Comparison of ENCODE assay signal across 8 cellular contexts in the genomic region with DNA sequence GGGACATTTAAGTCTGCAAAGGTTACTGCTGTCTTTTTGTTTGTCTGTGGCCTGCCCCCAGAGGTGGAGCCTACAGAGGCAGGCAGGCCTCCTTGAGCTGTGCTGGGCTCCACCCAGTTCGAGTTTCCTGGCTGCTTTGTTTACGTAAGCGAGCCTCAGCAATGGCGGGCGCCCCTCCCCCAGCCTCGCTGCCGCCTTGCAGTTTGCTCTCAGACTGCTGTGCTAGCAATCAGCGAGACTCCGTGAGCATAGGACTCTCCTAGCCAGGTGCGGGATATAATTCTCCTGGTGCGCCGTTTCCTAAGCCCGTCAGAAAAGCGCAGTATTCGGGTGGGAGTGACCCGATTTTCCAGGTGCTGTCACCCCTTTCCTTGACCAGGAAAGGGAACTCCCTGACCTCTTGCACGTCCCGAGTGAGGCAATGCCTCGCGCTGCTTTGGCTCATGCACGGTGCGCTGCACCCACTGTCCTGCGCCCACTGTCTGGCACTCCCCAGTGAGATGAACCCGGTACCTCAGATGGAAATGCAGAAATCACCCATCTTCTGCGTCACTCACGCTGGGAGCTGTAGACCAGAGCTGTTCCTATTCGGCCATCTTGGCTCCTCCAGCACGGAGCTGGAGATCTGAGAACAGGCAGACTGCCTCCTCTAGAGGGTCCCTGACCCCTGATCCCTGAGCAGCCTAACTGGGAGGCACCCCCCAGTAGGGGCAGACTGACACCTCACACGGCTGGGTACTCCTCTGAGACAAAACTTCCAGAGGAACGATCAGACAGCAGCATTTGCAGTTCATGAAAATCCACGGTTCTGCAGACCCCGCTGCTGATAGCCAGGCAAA.
DNase-seq lines count a peak whose midpoint lies in the region; ATAC-seq and TF ChIP-seq lines count a peak whose summit lies in the region.
"Not testable (repeated sequence)": the region's sequence is repeated elsewhere in the genome, so short reads cannot be mapped to it uniquely, and the experiment has no call there.

No MANE protein-coding gene starts in this region.

- DNase-seq in CMK (ENCODE audit: low read depth), result peak; percentile 45
- peak; percentile 91 for DNase-seq in NCI-H748 (lab: John Stamatoyannopoulos, UW; ENCODE audit: unreplicated experiment)
- peak; percentile 16 for DNase-seq in SW480 (ENCODE audit: low spot score)
- DNase-seq in effector memory CD8-positive, alpha-beta T cell, result peak in 2 of 3 experiments; percentile 1 to 4
- not testable (repeated sequence) for DNase-seq in mesothelial cell of epicardium (ENCODE audit: low spot score in 2 of 2, unreplicated experiment in 2 of 2)
- peak; percentile 70 for DNase-seq in spleen

- H3K36me3 Mint-ChIP-seq in effector memory CD8-positive, alpha-beta T cell (ENCODE audit: insufficient read depth); mesothelial cell of epicardium: not testable (repeated sequence)

- not testable (repeated sequence) for TF ChIP-seq POLR2A in spleen (IDR thresholded peaks at IDR 0.05)

- not testable (repeated sequence) for H3K4me1 ChIP-seq in HUES6 (ENCODE audit: control insufficient read depth, insufficient read depth, low read length); spleen

- not testable (repeated sequence) for TF ChIP-seq CTCF in mesothelial cell of epicardium (IDR thresholded peaks at IDR 0.05; ENCODE audit: unreplicated experiment); spleen (IDR thresholded peaks at IDR 0.05 in 8 of 11, conservative IDR thresholded peaks at IDR 0.05 in 3 of 11)

- H3K9me3 Mint-ChIP-seq in effector memory CD8-positive, alpha-beta T cell, result peaks cover 7 to 10% of the 10 kb centered on the region in 2 donors
- peaks cover 48% of the 10 kb centered on the region for H3K9me3 Mint-ChIP-seq in mesothelial cell of epicardium

- H3K27ac Mint-ChIP-seq in effector memory CD8-positive, alpha-beta T cell, result peak overlapping the region in 1 of 2 donors; percentile 35
- H3K27ac Mint-ChIP-seq in mesothelial cell of epicardium, result not testable (repeated sequence)

- intact Hi-C loops in spleen (cut with DNase I; ENCODE audit: low total_unique reads), result not testable (repeated sequence)

- H3K27me3 Mint-ChIP-seq in effector memory CD8-positive, alpha-beta T cell; mesothelial cell of epicardium (ENCODE audit: low read depth): not testable (repeated sequence)

- not testable (repeated sequence) for H3K27me3 ChIP-seq in HUES6 (ENCODE audit: control insufficient read depth, insufficient read depth, low read length); spleen (replicated peaks in 1 of 7)

- H3K36me3 ChIP-seq in HUES6 (ENCODE audit: control insufficient read depth, insufficient read depth, low read length); spleen: not testable (repeated sequence)

- not testable (repeated sequence) for ATAC-seq in effector memory CD8-positive, alpha-beta T cell (replicated peaks)

- H3K9me3 ChIP-seq in HUES6 (ENCODE audit: control insufficient read depth, insufficient read depth, low read depth, low read length), result not testable (repeated sequence)
- peaks cover 0 to 40% (median 20%) of the 10 kb centered on the region in 8 donors for H3K9me3 ChIP-seq in spleen

- WGBS in spleen, 5 donors, result 77 to 83% (median 81%) methylated on average over 31 to 32 of the region's 32 CpGs

- peak overlapping the region in 1 of 2 donors; percentile 19 for H3K4me3 Mint-ChIP-seq in effector memory CD8-positive, alpha-beta T cell
- peak overlapping the region; percentile 64 for H3K4me3 Mint-ChIP-seq in mesothelial cell of epicardium

- H3K4me3 ChIP-seq in HUES6 (ENCODE audit: low read depth, low read length) (peak overlapping the region; percentile 87), iPS-11a (ENCODE audit: low read depth, low read length) (peak overlapping the region; percentile 35), spleen (peak overlapping the region in 1 of 8 donors; percentile 48)

- peak overlapping the region; percentile 80 for H3K27ac ChIP-seq in HUES6 (ENCODE audit: low read depth, low read length)
- H3K27ac ChIP-seq in spleen, result peak overlapping the region in 3 of 8 donors; percentile 43 to 61 (median 52)

- H3K4me1 Mint-ChIP-seq in effector memory CD8-positive, alpha-beta T cell (ENCODE audit: low read depth in 2 of 2); mesothelial cell of epicardium: not testable (repeated sequence)

- peak overlapping the region; percentile 93 for H3K9ac ChIP-seq in HUES6 (ENCODE audit: low read length)
